Comparison of ENCODE assay signal across 8 cellular contexts in the genomic region with DNA sequence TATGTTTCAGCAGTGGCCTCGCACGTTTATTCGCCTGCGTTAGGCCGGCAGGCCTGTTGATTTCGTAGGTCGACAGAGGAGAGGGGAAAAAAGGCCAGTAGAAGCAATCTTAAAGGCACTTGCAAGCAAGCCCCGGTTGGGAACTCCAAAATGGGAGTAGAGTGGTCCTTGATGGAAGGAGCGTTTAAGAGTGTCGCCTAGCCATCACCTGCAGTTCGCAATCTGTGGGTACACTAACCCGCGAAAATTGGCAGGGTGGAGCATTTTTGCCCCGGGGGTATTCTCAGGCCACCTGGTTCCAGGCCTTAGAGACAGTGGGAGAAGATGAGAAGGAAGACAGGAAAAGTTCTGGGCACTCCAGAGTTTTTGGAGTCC. TPM values are rescaled to one million over a fixed set of nuclear protein-coding genes. Genes with fewer than 3 reads are reported as not detected.
DNase-seq lines count a peak whose midpoint lies in the region; ATAC-seq and TF ChIP-seq lines count a peak whose summit lies in the region.

No MANE protein-coding gene starts in this region.

- peaks cover 66% of the 10 kb centered on the region for H3K36me3 Mint-ChIP-seq in activated naive CD4-positive, alpha-beta T cell treated with anti-CD3 and anti-CD28 coated beads for 36 hours (ENCODE audit: low read depth)
- peaks cover 53% of the 10 kb centered on the region for H3K36me3 Mint-ChIP-seq in type B pancreatic cell

- H3K27ac Mint-ChIP-seq in activated naive CD4-positive, alpha-beta T cell treated with anti-CD3 and anti-CD28 coated beads for 36 hours = peak overlapping the region; percentile 93
- H3K27ac Mint-ChIP-seq in type B pancreatic cell = peak overlapping the region; percentile 100

- no peak for ATAC-seq in right lobe of liver

- H3K4me1 Mint-ChIP-seq in activated naive CD4-positive, alpha-beta T cell treated with anti-CD3 and anti-CD28 coated beads for 36 hours (ENCODE audit: low read depth) = peaks cover 52% of the 10 kb centered on the region
- H3K4me1 Mint-ChIP-seq in type B pancreatic cell (ENCODE audit: unreplicated experiment) = peaks cover 45% of the 10 kb centered on the region

- H3K4me3 Mint-ChIP-seq in activated naive CD4-positive, alpha-beta T cell treated with anti-CD3 and anti-CD28 coated beads for 36 hours = peak overlapping the region; percentile 99
- peak overlapping the region; percentile 98 for H3K4me3 Mint-ChIP-seq in type B pancreatic cell

- H3K9me3 Mint-ChIP-seq in activated naive CD4-positive, alpha-beta T cell treated with anti-CD3 and anti-CD28 coated beads for 36 hours = no peaks in the 10 kb centered on the region
- no peaks in the 10 kb centered on the region for H3K9me3 Mint-ChIP-seq in type B pancreatic cell

- H3K27me3 ChIP-seq in right lobe of liver = no peaks in the 10 kb centered on the region

- 0% methylated on average over 10 of the region's 14 CpGs for WGBS in right lobe of liver (ENCODE audit: insufficient coverage, low coverage, low lambda C conversion rate, missing lambda C conversion rate)

- peaks cover 9 to 30% (median 18%) of the 10 kb centered on the region in 4 donors for H3K36me3 ChIP-seq in right lobe of liver

- TF ChIP-seq POLR2A in right lobe of liver (IDR thresholded peaks at IDR 0.05) = no peak

- CTCF ChIA-PET in activated naive CD4-positive, alpha-beta T cell treated with anti-CD3 and anti-CD28 coated beads for 36 hours (lab: Charles Lee) = no interaction called here

- peak; percentile 6 for DNase-seq in activated naive CD4-positive, alpha-beta T cell treated with anti-CD3 and anti-CD28 coated beads for 36 hours
- no peak for DNase-seq in activated naive CD4-positive, alpha-beta T cell treated with anti-CD3 and anti-CD28 coated beads, Interleukin-2, amount 50 U/mL, for 16 hours
- no peak for DNase-seq in right lobe of liver
- DNase-seq in type B pancreatic cell (ENCODE audit: extremely low spot score, unreplicated experiment) = no peak
- no peak for DNase-seq in NCI-H1436 treated with DMSO at 0.1 percent for 48 hours (lab: John Stamatoyannopoulos, UW)
- no peak for DNase-seq in NCI-H1930 (lab: John Stamatoyannopoulos, UW)
- no peak for DNase-seq in OCI-M2 (lab: John Stamatoyannopoulos, UW; ENCODE audit: unreplicated experiment)

- H3K9me3 ChIP-seq in right lobe of liver = no peaks in the 10 kb centered on the region

- H3K27ac ChIP-seq in angular gyrus (ENCODE audit: low read depth, low read length) (peak overlapping the region; percentile 100), right lobe of liver (peak overlapping the region; percentile 97 to 100 (median 98))

- peak overlapping the region; percentile 63 to 98 (median 87) for H3K4me3 ChIP-seq in right lobe of liver

- no peaks in the 10 kb centered on the region for H3K27me3 Mint-ChIP-seq in activated naive CD4-positive, alpha-beta T cell treated with anti-CD3 and anti-CD28 coated beads for 36 hours (ENCODE audit: low read depth)
- H3K27me3 Mint-ChIP-seq in type B pancreatic cell = peaks cover 4% of the 10 kb centered on the region

- intact Hi-C loops in activated naive CD4-positive, alpha-beta T cell treated with anti-CD3 and anti-CD28 coated beads for 36 hours (cut with micrococcal nuclease) = loop anchor here (2.0 kb wide), 2 partner anchors 284 to 386 kb away; a partner anchor contains a TSS
- intact Hi-C loops in right lobe of liver (cut with DNase I) = no loop called here

- peaks cover 0 to 46% (median 15%) of the 10 kb centered on the region in 4 donors for H3K4me1 ChIP-seq in right lobe of liver

- TF ChIP-seq CTCF in right lobe of liver (IDR thresholded peaks at IDR 0.05) (no peak), type B pancreatic cell (conservative IDR thresholded peaks at IDR 0.05) (no peak)

RNA-seq across cellular contexts. Expression of a gene that starts 1.1 kb away (rescaled TPM):
- 100 to 1,000 TPM; 274 to 303 TPM for total RNA-seq in activated naive CD4-positive, alpha-beta T cell treated with anti-CD3 and anti-CD28 coated beads for 36 hours
- total RNA-seq in right lobe of liver (100 to 1,000 TPM in 3 of 6 experiments, 10 to 100 TPM in 3; 75.0 to 112 (median 98.2) TPM), type B pancreatic cell (ENCODE audit: low replicate concordance) (244 and 347 TPM in 2 replicates)

RNA-seq across cellular contexts. Expression of a gene that starts 1.4 kb away (rescaled TPM):
- total RNA-seq in activated naive CD4-positive, alpha-beta T cell treated with anti-CD3 and anti-CD28 coated beads for 36 hours = 10 to 100 TPM; 17.6 to 20.5 TPM
- total RNA-seq in right lobe of liver (10 to 100 TPM in 5 of 6 experiments, 1 to 10 TPM in 1; 9.7 to 35.3 (median 14.7) TPM), type B pancreatic cell (ENCODE audit: low replicate concordance) (33.9 and 59.2 TPM in 2 replicates)

RNA-seq across cellular contexts. Expression of a gene that starts 37.2 kb away (rescaled TPM):
- under 1 TPM; 0.12 to 0.26 TPM for total RNA-seq in activated naive CD4-positive, alpha-beta T cell treated with anti-CD3 and anti-CD28 coated beads for 36 hours
- total RNA-seq in right lobe of liver (10 to 100 TPM in 4 of 6 experiments, 1 to 10 TPM in 2; 8.9 to 15.8 (median 11.5) TPM), type B pancreatic cell (ENCODE audit: low replicate concordance) (13.5 and 17.2 TPM in 2 replicates)

RNA-seq across cellular contexts. Expression of a gene that starts 46.3 kb away (rescaled TPM):
- total RNA-seq in activated naive CD4-positive, alpha-beta T cell treated with anti-CD3 and anti-CD28 coated beads for 36 hours = not detected
- total RNA-seq in right lobe of liver (1 to 10 TPM in 3 of 6 experiments, under 1 TPM in 3; 0.32 to 1.2 (median 0.87) TPM), type B pancreatic cell (ENCODE audit: low replicate concordance) (0.62 and 1.5 TPM in 2 replicates)

Comparison
In these comparisons a context has a peak if more than half of its experiments do, and no peak if none do; other contexts are left out.
1. RNA of a gene that starts 37.2 kb away (total RNA-seq): 13.5 to 17.2 TPM in type B pancreatic cell and 8.9 to 15.8 TPM in right lobe of liver; 0.12 to 0.26 TPM in activated naive CD4-positive, alpha-beta T cell treated with anti-CD3 and anti-CD28 coated beads for 36 hours; every median in the first group is over 4 times any median in the second.